Comparison of ENCODE assay signal across 16 cellular contexts in genomic region chr16:67460168-67460567, GRCh38. TPM values are rescaled to one million over a fixed set of nuclear protein-coding genes. Genes with fewer than 3 reads are reported as not detected.
DNase-seq lines count a peak whose midpoint lies in the region; ATAC-seq and TF ChIP-seq lines count a peak whose summit lies in the region.
"Had no signal": no experiment of that assay in that cellular context is flagged by ENCODE, and none has a peak within 500 bp of the region (broad histone marks: within the 10 kb centered on the region; RNA-seq: fewer than 3 reads in every experiment).

No MANE protein-coding gene starts in this region.

- ATAC-seq in left ventricle myocardium superior (peak; percentile 43), HG02870 (IDR thresholded peaks at IDR 0.05; ENCODE audit: unreplicated experiment) (no peak)
- no peak for ATAC-seq in activated CD8-positive, alpha-beta memory T cell treated with anti-CD3 and anti-CD28 coated beads, Interleukin-2, amount 10 ng/mL, durations not matched to agents 7 days and 5 days

- DNase-seq in ascending aorta (ENCODE audit: low spot score in 2 of 2): no peak
- DNase-seq in left ventricle myocardium superior: peak; percentile 57
- DNase-seq in SW480 (ENCODE audit: low spot score): no peak
- no peak for DNase-seq in activated CD8-positive, alpha-beta memory T cell treated with anti-CD3 and anti-CD28 coated beads, Interleukin-2, amount 10 ng/mL, durations not matched to agents 7 days and 5 days
- no peak for DNase-seq in CD1c-positive myeloid dendritic cell (ENCODE audit: extremely low spot score)
- DNase-seq: activated CD4-positive, alpha-beta memory T cell treated with anti-CD3 and anti-CD28 coated beads for 36 hours; DMS79; KG1; NCI-H146; NCI-H526; RPMI8226 had no signal

- H3K9me3 Mint-ChIP-seq in activated CD8-positive, alpha-beta memory T cell treated with anti-CD3 and anti-CD28 coated beads, Interleukin-2, amount 10 ng/mL, durations not matched to agents 7 days and 5 days (ENCODE audit: low read depth): no peaks in the 10 kb centered on the region
- H3K9me3 Mint-ChIP-seq: activated CD4-positive, alpha-beta memory T cell treated with anti-CD3 and anti-CD28 coated beads for 36 hours; T-helper 2 cell treated with Interferon-gamma antibody and Interleukin-4, amounts not matched to agents 5 μg/mL and 100 μg/mL, for 36 hours had no signal

- H4K20me1 ChIP-seq in BLaER1 treated with 17β-estradiol and CSF1 and Interleukin-3, amounts not matched to agents 10 nM and 100 nM: peaks cover 100% of the 10 kb centered on the region in 11 experiments

- H3K27me3 Mint-ChIP-seq in activated CD8-positive, alpha-beta memory T cell treated with anti-CD3 and anti-CD28 coated beads, Interleukin-2, amount 10 ng/mL, durations not matched to agents 7 days and 5 days: no peaks in the 10 kb centered on the region
- H3K27me3 Mint-ChIP-seq: activated CD4-positive, alpha-beta memory T cell treated with anti-CD3 and anti-CD28 coated beads for 36 hours had no signal

- H3K4me1 ChIP-seq in BLaER1 treated with 17β-estradiol and CSF1 and Interleukin-3, amounts not matched to agents 10 nM and 100 nM: peaks cover 37 to 99% (median 81%) of the 10 kb centered on the region in 10 experiments
- H3K4me1 ChIP-seq in ascending aorta (peaks cover 36 to 56% of the 10 kb centered on the region in 2 donors), rectal smooth muscle tissue (ENCODE audit: control insufficient read depth, insufficient read depth, low read length) (peaks cover 34% of the 10 kb centered on the region)

- H3K36me3 ChIP-seq in BLaER1 treated with 17β-estradiol and CSF1 and Interleukin-3, amounts not matched to agents 10 nM and 100 nM: peaks cover 5 to 100% (median 93%) of the 10 kb centered on the region in 11 experiments; a peak in 20 of 22 replicates
- no peaks in the 10 kb centered on the region for H3K36me3 ChIP-seq in ascending aorta
- H3K36me3 ChIP-seq in rectal smooth muscle tissue (ENCODE audit: control insufficient read depth, insufficient read depth, low read length): no peaks in the 10 kb centered on the region

- CTCF ChIA-PET in activated CD8-positive, alpha-beta memory T cell treated with anti-CD3 and anti-CD28 coated beads, Interleukin-2, amount 10 ng/mL, durations not matched to agents 7 days and 5 days (lab: Charles Lee): interaction anchor here (0.6 to 1.6 kb wide), 3 partner anchors 32 to 439 kb away, joined by 3 to 4 read pairs (median 3); no protein-coding TSS in a partner anchor

- H3K27ac Mint-ChIP-seq in activated CD8-positive, alpha-beta memory T cell treated with anti-CD3 and anti-CD28 coated beads, Interleukin-2, amount 10 ng/mL, durations not matched to agents 7 days and 5 days: no peak overlapping the region
- H3K27ac Mint-ChIP-seq: activated CD4-positive, alpha-beta memory T cell treated with anti-CD3 and anti-CD28 coated beads for 36 hours; T-helper 2 cell treated with Interferon-gamma antibody and Interleukin-4, amounts not matched to agents 5 μg/mL and 100 μg/mL, for 36 hours had no signal

- peak overlapping the region in 2 of 11 experiments; percentile 21 to 52; a peak in 2 of 22 replicates for H3K27ac ChIP-seq in BLaER1 treated with 17β-estradiol and CSF1 and Interleukin-3, amounts not matched to agents 10 nM and 100 nM
- H3K27ac ChIP-seq in ascending aorta (peak overlapping the region; percentile 81 to 83), rectal smooth muscle tissue (ENCODE audit: low read depth, low read length) (peak overlapping the region; percentile 53)

- H3K4me2 ChIP-seq in BLaER1 treated with 17β-estradiol and CSF1 and Interleukin-3, amounts not matched to agents 10 nM and 100 nM: peak overlapping the region in 10 of 11 experiments; percentile 32 to 81 (median 50); a peak in 16 of 22 replicates

- no peak overlapping the region for H3K4me3 Mint-ChIP-seq in activated CD8-positive, alpha-beta memory T cell treated with anti-CD3 and anti-CD28 coated beads, Interleukin-2, amount 10 ng/mL, durations not matched to agents 7 days and 5 days
- H3K4me3 Mint-ChIP-seq: activated CD4-positive, alpha-beta memory T cell treated with anti-CD3 and anti-CD28 coated beads for 36 hours; T-helper 2 cell treated with Interferon-gamma antibody and Interleukin-4, amounts not matched to agents 5 μg/mL and 100 μg/mL, for 36 hours had no signal

- peaks cover 13% of the 10 kb centered on the region for H3K4me1 Mint-ChIP-seq in activated CD8-positive, alpha-beta memory T cell treated with anti-CD3 and anti-CD28 coated beads, Interleukin-2, amount 10 ng/mL, durations not matched to agents 7 days and 5 days

- peak overlapping the region in 6 of 11 experiments; percentile 0 to 61 (median 37); a peak in 5 of 22 replicates for H3K9ac ChIP-seq in BLaER1 treated with 17β-estradiol and CSF1 and Interleukin-3, amounts not matched to agents 10 nM and 100 nM
- H3K9ac ChIP-seq in rectal smooth muscle tissue (ENCODE audit: low read length): peak overlapping the region; percentile 8

- H3K27me3 ChIP-seq in BLaER1 treated with 17β-estradiol and CSF1 and Interleukin-3, amounts not matched to agents 10 nM and 100 nM: no peaks in the 10 kb centered on the region
- H3K27me3 ChIP-seq in ascending aorta (no peaks in the 10 kb centered on the region), rectal smooth muscle tissue (ENCODE audit: control insufficient read depth, insufficient read depth, low read length) (no peaks in the 10 kb centered on the region)

- no peaks in the 10 kb centered on the region for H3K9me3 ChIP-seq in BLaER1 treated with 17β-estradiol and CSF1 and Interleukin-3, amounts not matched to agents 10 nM and 100 nM (replicated peaks in 1 of 11)
- no peaks in the 10 kb centered on the region for H3K9me3 ChIP-seq in ascending aorta

- no peaks in the 10 kb centered on the region for H3K36me3 Mint-ChIP-seq in activated CD8-positive, alpha-beta memory T cell treated with anti-CD3 and anti-CD28 coated beads, Interleukin-2, amount 10 ng/mL, durations not matched to agents 7 days and 5 days
- H3K36me3 Mint-ChIP-seq: activated CD4-positive, alpha-beta memory T cell treated with anti-CD3 and anti-CD28 coated beads for 36 hours had no signal

- no peak overlapping the region for H3K4me3 ChIP-seq in BLaER1 treated with 17β-estradiol and CSF1 and Interleukin-3, amounts not matched to agents 10 nM and 100 nM
- H3K4me3 ChIP-seq in ascending aorta (no peak overlapping the region), rectal smooth muscle tissue (ENCODE audit: low read length) (no peak overlapping the region)

- TF ChIP-seq CTCF in ascending aorta (IDR thresholded peaks at IDR 0.05): no peak

- intact Hi-C loops in ascending aorta (cut with DNase I) (loop anchor here (10.0 kb wide), 1 partner anchor 85 kb away; no protein-coding TSS in a partner anchor), left ventricle myocardium superior (cut with micrococcal nuclease) (no loop called here)

RNA-seq across cellular contexts. Expression of gene ATP6V0D1, which starts 20.8 kb away (rescaled TPM):
- 64.3 TPM for total RNA-seq in ascending aorta
- 66.6 TPM for total RNA-seq in left ventricle myocardium superior
- 10 to 100 TPM; 42.1 to 58.3 TPM for total RNA-seq in activated CD8-positive, alpha-beta memory T cell treated with anti-CD3 and anti-CD28 coated beads, Interleukin-2, amount 10 ng/mL, durations not matched to agents 7 days and 5 days

RNA-seq across cellular contexts. Expression of gene AGRP, which starts 23.2 kb away (rescaled TPM):
- total RNA-seq in ascending aorta (not detected), left ventricle myocardium superior (not detected)
- not detected for total RNA-seq in activated CD8-positive, alpha-beta memory T cell treated with anti-CD3 and anti-CD28 coated beads, Interleukin-2, amount 10 ng/mL, durations not matched to agents 7 days and 5 days
- total RNA-seq: activated CD4-positive, alpha-beta memory T cell treated with anti-CD3 and anti-CD28 coated beads for 36 hours; epithelial cell of proximal tubule had no signal

RNA-seq across cellular contexts. Expression of gene HSD11B2, which starts 29.2 kb away (rescaled TPM):
- 2.4 TPM for total RNA-seq in ascending aorta
- 0.89 TPM for total RNA-seq in left ventricle myocardium superior
- under 1 TPM in 1 of 2 experiments, not detected in 1; 0.14 TPM for total RNA-seq in activated CD8-positive, alpha-beta memory T cell treated with anti-CD3 and anti-CD28 coated beads, Interleukin-2, amount 10 ng/mL, durations not matched to agents 7 days and 5 days

RNA-seq across cellular contexts. Expression of gene ZDHHC1, which starts 43.9 kb away (rescaled TPM):
- total RNA-seq in ascending aorta (82.7 TPM), left ventricle myocardium superior (3.5 TPM)
- under 1 TPM; 0.41 to 0.49 TPM for total RNA-seq in activated CD8-positive, alpha-beta memory T cell treated with anti-CD3 and anti-CD28 coated beads, Interleukin-2, amount 10 ng/mL, durations not matched to agents 7 days and 5 days
